ENCODE assay signal across 9 cellular contexts in the genomic region with DNA sequence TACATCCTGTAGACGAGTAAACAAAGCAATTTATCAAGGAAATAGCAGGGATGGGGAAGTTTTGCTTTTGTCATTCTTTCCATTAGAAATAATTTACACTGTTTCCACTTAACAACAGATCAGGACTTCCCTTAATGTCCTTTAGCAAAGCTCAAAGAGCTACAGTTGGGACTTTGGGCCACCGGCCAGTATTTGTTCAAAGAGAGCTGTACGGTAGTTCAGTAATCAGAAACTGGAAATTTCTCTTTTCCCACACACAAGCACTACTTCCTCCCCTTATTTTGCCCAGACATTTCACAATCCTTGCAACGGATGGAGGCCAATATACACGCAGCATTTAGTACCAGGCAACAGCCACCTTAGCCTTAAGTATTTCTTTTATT. TPM values are rescaled to one million over a fixed set of nuclear protein-coding genes. Genes with fewer than 3 reads are reported as not detected.
A peak's percentile ranks its signal among the peaks of the same experiment; 100 is the strongest.
DNase-seq lines count a peak whose midpoint lies in the region; ATAC-seq lines count a peak whose summit lies in the region.
"Had no signal": no experiment of that assay in that cellular context is flagged by ENCODE, and none has a peak within 500 bp of the region (broad histone marks: within the 10 kb centered on the region; RNA-seq: fewer than 3 reads in every experiment).

No MANE protein-coding gene starts in this region.

- H3K36me3 Mint-ChIP-seq in activated T-cell treated with anti-CD3 and anti-CD28 coated beads, Interleukin-2, amount 50 U/mL, for 72 hours (ENCODE audit: insufficient read depth in 2 of 2): no peaks in the 10 kb centered on the region

- peaks cover 39% of the 10 kb centered on the region for H3K27me3 Mint-ChIP-seq in activated T-cell treated with anti-CD3 and anti-CD28 coated beads, Interleukin-2, amount 50 U/mL, for 72 hours (ENCODE audit: low read depth)

- peak; percentile 44 for DNase-seq in AG20443 (ENCODE audit: low spot score)
- peak; percentile 59 for DNase-seq in NCI-H774 (lab: John Stamatoyannopoulos, UW)
- no peak for DNase-seq in epithelial cell of prostate (ENCODE audit: low read depth, low spot score)
- no peak for DNase-seq in activated T-cell treated with anti-CD3 and anti-CD28 coated beads, Interleukin-2, amount 50 U/mL, for 72 hours
- no peak for DNase-seq in NCI-H146 (lab: John Stamatoyannopoulos, UW)
- no peak for DNase-seq in kidney tubule cell (ENCODE audit: low spot score)
- DNase-seq: activated naive CD8-positive, alpha-beta T cell treated with anti-CD3 and anti-CD28 coated beads, Interleukin-2, amount 50 U/mL, for 24 hours had no signal

- peaks cover 15% of the 10 kb centered on the region for H3K4me1 Mint-ChIP-seq in activated T-cell treated with anti-CD3 and anti-CD28 coated beads, Interleukin-2, amount 50 U/mL, for 72 hours (ENCODE audit: low read depth)

- ATAC-seq in activated CD4-positive, CD25-positive, alpha-beta regulatory T cell treated with anti-CD3 and anti-CD28 coated beads, Interleukin-2, amount 50 U/mL, for 24 hours: no peak
- ATAC-seq in activated T-cell treated with anti-CD3 and anti-CD28 coated beads, Interleukin-2, amount 50 U/mL, for 72 hours (replicated peaks in 1 of 2): no peak
- ATAC-seq: activated naive CD8-positive, alpha-beta T cell treated with anti-CD3 and anti-CD28 coated beads, Interleukin-2, amount 50 U/mL, for 24 hours had no signal

- no peak overlapping the region for H3K4me3 ChIP-seq in muscle layer of duodenum (ENCODE audit: low read depth in 1 of 2, low read length in 2 of 2)

- H3K9me3 Mint-ChIP-seq in activated T-cell treated with anti-CD3 and anti-CD28 coated beads, Interleukin-2, amount 50 U/mL, for 72 hours: no peaks in the 10 kb centered on the region
- H3K9me3 Mint-ChIP-seq: activated naive CD8-positive, alpha-beta T cell treated with anti-CD3 and anti-CD28 coated beads, Interleukin-2, amount 50 U/mL, for 24 hours had no signal

- H3K36me3 ChIP-seq in muscle layer of duodenum (ENCODE audit: control insufficient read depth in 1 of 2, insufficient read depth in 2 of 2, low read length in 2 of 2): no peaks in the 10 kb centered on the region

- H3K27me3 ChIP-seq in muscle layer of duodenum (ENCODE audit: low read depth, low read length): no peaks in the 10 kb centered on the region

- no peak overlapping the region for H3K27ac Mint-ChIP-seq in activated T-cell treated with anti-CD3 and anti-CD28 coated beads, Interleukin-2, amount 50 U/mL, for 72 hours
- H3K27ac Mint-ChIP-seq: activated naive CD8-positive, alpha-beta T cell treated with anti-CD3 and anti-CD28 coated beads, Interleukin-2, amount 50 U/mL, for 24 hours had no signal

- H3K27ac ChIP-seq in epithelial cell of prostate (peak overlapping the region; percentile 71), muscle layer of duodenum (ENCODE audit: low read length) (peak overlapping the region; percentile 87)

- H3K4me3 Mint-ChIP-seq in activated T-cell treated with anti-CD3 and anti-CD28 coated beads, Interleukin-2, amount 50 U/mL, for 72 hours: no peak overlapping the region
- H3K4me3 Mint-ChIP-seq: activated naive CD8-positive, alpha-beta T cell treated with anti-CD3 and anti-CD28 coated beads, Interleukin-2, amount 50 U/mL, for 24 hours had no signal

- H3K4me1 ChIP-seq in muscle layer of duodenum (ENCODE audit: control insufficient read depth in 1 of 2, insufficient read depth in 2 of 2, low read length in 2 of 2): peaks cover 5 to 24% of the 10 kb centered on the region in 2 donors

- H3K9me3 ChIP-seq in muscle layer of duodenum (ENCODE audit: control insufficient read depth in 1 of 2, low read length in 2 of 2): no peaks in the 10 kb centered on the region

RNA-seq across cellular contexts. Expression of a gene that starts 12.1 kb away (rescaled TPM):
- 10 to 100 TPM; 15.2 to 19.3 TPM for total RNA-seq in activated T-cell treated with anti-CD3 and anti-CD28 coated beads, Interleukin-2, amount 50 U/mL, for 72 hours

RNA-seq across cellular contexts. Expression of a gene that starts 41.9 kb away (rescaled TPM):
- total RNA-seq in activated T-cell treated with anti-CD3 and anti-CD28 coated beads, Interleukin-2, amount 50 U/mL, for 72 hours: 10 to 100 TPM; 29.1 to 29.9 TPM

Comparison
In these comparisons a context has a peak if more than half of its experiments do, and no peak if none do; other contexts are left out.
1. DNase-seq: peak in AG20443 (single experiment) and NCI-H774 (single experiment); none in epithelial cell of prostate (single experiment), activated T-cell treated with anti-CD3 and anti-CD28 coated beads, Interleukin-2, amount 50 U/mL, for 72 hours (0 of 2), NCI-H146 (single experiment) and kidney tubule cell (single experiment).